Comparison of ENCODE assay signal across 12 cellular contexts in genomic region chr10:33133557-33133956, GRCh38.
DNase-seq lines count a peak whose midpoint lies in the region; ATAC-seq and TF ChIP-seq lines count a peak whose summit lies in the region.
"Had no signal": no experiment of that assay in that cellular context is flagged by ENCODE, and none has a peak within 500 bp of the region (broad histone marks: within the 10 kb centered on the region; RNA-seq: fewer than 3 reads in every experiment).

No MANE protein-coding gene starts in this region.

- no peaks in the 10 kb centered on the region for H3K9me3 ChIP-seq in gastroesophageal sphincter
- H3K9me3 ChIP-seq: spleen had no signal

- ATAC-seq in stimulated activated naive CD8-positive, alpha-beta T cell treated with anti-CD3 and anti-CD28 coated beads, Interleukin-15, Interleukin-2, amounts not matched to agents 100 U/mL and 50 U/mL, for 24 hours = no peak
- ATAC-seq in activated B cell treated with CpG ODN at 0.5 μM for 24 hours (ENCODE audit: low read depth) = no peak
- ATAC-seq in gastroesophageal sphincter = no peak
- no peak for ATAC-seq in GM21423 (IDR thresholded peaks at IDR 0.05; ENCODE audit: unreplicated experiment)
- no peak for ATAC-seq in GM21390 (IDR thresholded peaks at IDR 0.05; ENCODE audit: unreplicated experiment)

- no peak for DNase-seq in stimulated activated naive CD8-positive, alpha-beta T cell treated with anti-CD3 and anti-CD28 coated beads, Interleukin-15, Interleukin-2, amounts not matched to agents 100 U/mL and 50 U/mL, for 24 hours
- DNase-seq in activated B cell treated with CpG ODN at 0.5 μM for 24 hours (no peak), NCI-H345 treated with DMSO at 0.1 percent for 48 hours (lab: John Stamatoyannopoulos, UW; ENCODE audit: unreplicated experiment) (no peak), NCI-H2196 (lab: John Stamatoyannopoulos, UW; ENCODE audit: unreplicated experiment) (no peak)
- DNase-seq: activated gamma-delta T cell, NCI-H524 treated with DMSO at 0.1 percent for 48 hours, spleen had no signal

- no peaks in the 10 kb centered on the region for H3K27me3 ChIP-seq in gastroesophageal sphincter
- H3K27me3 ChIP-seq: spleen had no signal

- H3K27ac Mint-ChIP-seq in stimulated activated naive CD8-positive, alpha-beta T cell treated with anti-CD3 and anti-CD28 coated beads, Interleukin-15, Interleukin-2, amounts not matched to agents 100 ng/mL and 50 ng/mL, for 24 hours = peak overlapping the region; percentile 96
- H3K27ac Mint-ChIP-seq in activated B cell treated with CpG ODN at 0.5 μM for 24 hours = peak overlapping the region; percentile 57

- peak overlapping the region in 3 of 4 donors; percentile 35 to 71 (median 53) for H3K27ac ChIP-seq in gastroesophageal sphincter
- H3K27ac ChIP-seq: C4-2B had no signal

- H3K9me3 Mint-ChIP-seq in stimulated activated naive CD8-positive, alpha-beta T cell treated with anti-CD3 and anti-CD28 coated beads, Interleukin-15, Interleukin-2, amounts not matched to agents 100 ng/mL and 50 ng/mL, for 24 hours = no peaks in the 10 kb centered on the region
- no peaks in the 10 kb centered on the region for H3K9me3 Mint-ChIP-seq in activated B cell treated with CpG ODN at 0.5 μM for 24 hours

- intact Hi-C loops in activated B cell treated with CpG ODN at 0.5 μM for 24 hours (cut with micrococcal nuclease) = no loop called here

- POLR2A ChIA-PET in activated B cell treated with CpG ODN at 0.5 μM for 24 hours (lab: Charles Lee) = interaction anchor here (0.7 to 1.0 kb wide), 4 partner anchors 18 to 123 kb away, joined by 3 to 4 read pairs (median 3); no protein-coding TSS in a partner anchor

- CTCF ChIA-PET in activated B cell treated with CpG ODN at 0.5 μM for 24 hours (lab: Charles Lee) = interaction anchor here (1.0 to 2.3 kb wide), 5 partner anchors 13 to 124 kb away, joined by 3 to 7 read pairs (median 3); no protein-coding TSS in a partner anchor

- peak overlapping the region; percentile 56 for H3K4me3 Mint-ChIP-seq in stimulated activated naive CD8-positive, alpha-beta T cell treated with anti-CD3 and anti-CD28 coated beads, Interleukin-15, Interleukin-2, amounts not matched to agents 100 ng/mL and 50 ng/mL, for 24 hours
- H3K4me3 Mint-ChIP-seq in activated B cell treated with CpG ODN at 0.5 μM for 24 hours = no peak overlapping the region

- TF ChIP-seq CTCF in activated B cell treated with CpG ODN at 0.5 μM for 24 hours (IDR thresholded peaks at IDR 0.05) (no peak), gastroesophageal sphincter (IDR thresholded peaks at IDR 0.05) (no peak)

- H3K4me1 Mint-ChIP-seq in stimulated activated naive CD8-positive, alpha-beta T cell treated with anti-CD3 and anti-CD28 coated beads, Interleukin-15, Interleukin-2, amounts not matched to agents 100 ng/mL and 50 ng/mL, for 24 hours (ENCODE audit: low read depth) = peaks cover 91% of the 10 kb centered on the region
- peaks cover 42% of the 10 kb centered on the region for H3K4me1 Mint-ChIP-seq in activated B cell treated with CpG ODN at 0.5 μM for 24 hours

- H3K36me3 Mint-ChIP-seq in stimulated activated naive CD8-positive, alpha-beta T cell treated with anti-CD3 and anti-CD28 coated beads, Interleukin-15, Interleukin-2, amounts not matched to agents 100 ng/mL and 50 ng/mL, for 24 hours (ENCODE audit: low read depth) = no peaks in the 10 kb centered on the region
- no peaks in the 10 kb centered on the region for H3K36me3 Mint-ChIP-seq in activated B cell treated with CpG ODN at 0.5 μM for 24 hours (ENCODE audit: low read depth)

- no peak for TF ChIP-seq POLR2A in gastroesophageal sphincter (IDR thresholded peaks at IDR 0.05)

- no peak overlapping the region for H3K4me3 ChIP-seq in gastroesophageal sphincter
- H3K4me3 ChIP-seq: spleen had no signal

- H3K4me1 ChIP-seq in gastroesophageal sphincter = peaks cover 0 to 23% (median 0%) of the 10 kb centered on the region in 3 donors

- H3K27me3 Mint-ChIP-seq in stimulated activated naive CD8-positive, alpha-beta T cell treated with anti-CD3 and anti-CD28 coated beads, Interleukin-15, Interleukin-2, amounts not matched to agents 100 ng/mL and 50 ng/mL, for 24 hours = no peaks in the 10 kb centered on the region
- H3K27me3 Mint-ChIP-seq in activated B cell treated with CpG ODN at 0.5 μM for 24 hours = no peaks in the 10 kb centered on the region

- TF ChIP-seq EP300 in gastroesophageal sphincter (IDR thresholded peaks at IDR 0.05) = no peak

- H3K36me3 ChIP-seq in gastroesophageal sphincter = no peaks in the 10 kb centered on the region
- H3K36me3 ChIP-seq: spleen had no signal
